In the genomic region with DNA sequence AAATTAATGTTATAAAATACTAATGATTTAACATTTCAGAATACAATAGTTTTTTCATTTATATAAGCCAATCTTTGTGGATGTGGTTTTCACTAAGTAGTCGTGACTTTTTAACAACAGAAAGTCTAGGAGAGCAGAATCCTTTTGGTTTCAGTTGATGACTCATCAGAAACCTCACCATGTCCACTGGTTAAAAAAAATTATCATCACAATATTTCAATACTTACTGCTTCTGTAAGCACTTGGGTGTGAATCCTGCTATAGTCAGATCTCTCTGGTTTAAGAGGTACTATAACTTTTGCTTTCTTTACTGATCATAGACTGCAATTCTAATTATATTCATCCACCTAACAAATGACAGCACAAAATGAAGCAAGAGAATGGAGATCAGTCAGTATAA, we compare ENCODE assay signal across 10 cellular contexts.
DNase-seq lines count a peak whose midpoint lies in the region; ATAC-seq lines count a peak whose summit lies in the region.
"Had no signal": no experiment of that assay in that cellular context is flagged by ENCODE, and none has a peak within 500 bp of the region (broad histone marks: within the 10 kb centered on the region; RNA-seq: fewer than 3 reads in every experiment).

No MANE protein-coding gene starts in this region.

- ATAC-seq in GM19043 (IDR thresholded peaks at IDR 0.05; ENCODE audit: low read depth, unreplicated experiment) = peak; percentile 91
- ATAC-seq in HG02885 (IDR thresholded peaks at IDR 0.05; ENCODE audit: poor library complexity, unreplicated experiment) = peak; percentile 92

- DNase-seq in A172 (ENCODE audit: low spot score) (peak; percentile 56), NCI-H226 (peak; percentile 45), GM03348 (ENCODE audit: low spot score) (no peak), NCI-H2196 treated with DMSO at 0.1 percent for 48 hours (lab: John Stamatoyannopoulos, UW; ENCODE audit: unreplicated experiment) (no peak), NCI-H510A (lab: John Stamatoyannopoulos, UW) (no peak), NCI-H524 (lab: John Stamatoyannopoulos, UW) (no peak)
- DNase-seq: activated CD4-positive, CD25-positive, alpha-beta regulatory T cell; KBM-7 had no signal

Comparison
In these comparisons a context has a peak if more than half of its experiments do, and no peak if none do; other contexts are left out.
1. DNase-seq: peak in A172 (single experiment) and NCI-H226 (single experiment); none in GM03348 (single experiment), NCI-H2196 treated with DMSO at 0.1 percent for 48 hours (single experiment), NCI-H510A (single experiment) and NCI-H524 (0 of 2).